Comparison of ENCODE assay signal across 8 cellular contexts in genomic region chr7:130912910-130913720, GRCh38.
A peak's percentile ranks its signal among the peaks of the same experiment; 100 is the strongest.
DNase-seq lines count a peak whose midpoint lies in the region; ATAC-seq and TF ChIP-seq lines count a peak whose summit lies in the region.

No MANE protein-coding gene starts in this region.

- TF ChIP-seq EP300 in gastroesophageal sphincter (IDR thresholded peaks at IDR 0.05): no peak

- DNase-seq in AG04449 (ENCODE audit: low read depth, low spot score) (peak; percentile 93), RPMI7951 (ENCODE audit: low read depth) (peak; percentile 99), sciatic nerve (ENCODE audit: low spot score) (no peak), middle frontal gyrus (ENCODE audit: extremely low spot score, low spot score) (no peak)
- peak; percentile 67 for DNase-seq in activated effector memory CD4-positive, alpha-beta T cell treated with Interleukin-2 at 50 U/mL for 16 hours

- no peaks in the 10 kb centered on the region for H3K9me3 ChIP-seq in gastroesophageal sphincter

- intact Hi-C loops in sciatic nerve (cut with DNase I): no loop called here

- peak overlapping the region; percentile 86 for H3K4me3 ChIP-seq in AG04449 (ENCODE audit: low read depth, low read length)
- H3K4me3 ChIP-seq in gastroesophageal sphincter: peak overlapping the region; percentile 30 to 41

- WGBS in gastroesophageal sphincter (ENCODE audit: low coverage in 1 of 2), 2 donors: 3 to 7% methylated on average over 13 to 17 of the region's 17 CpGs

- H3K27ac ChIP-seq in gastroesophageal sphincter: peak overlapping the region; percentile 69 to 89 (median 81)

- H3K36me3 ChIP-seq in gastroesophageal sphincter: peaks cover 0 to 25% of the 10 kb centered on the region in 2 donors

- POLR2A ChIA-PET in AG04449 (lab: Yijun Ruan, JAX): interaction anchor here (0.5 to 5.9 kb wide), 19 partner anchors 9 to 1366 kb away, joined by 3 to 58 read pairs (median 4); no protein-coding TSS in a partner anchor

- peak; percentile 87 for ATAC-seq in GM19025 (IDR thresholded peaks at IDR 0.05; ENCODE audit: low read depth, unreplicated experiment)
- peak; percentile 93 for ATAC-seq in HG03175 (IDR thresholded peaks at IDR 0.05; ENCODE audit: unreplicated experiment)
- ATAC-seq in gastroesophageal sphincter: peak; percentile 83
- ATAC-seq in sciatic nerve: peak; percentile 82

- H3K4me1 ChIP-seq in gastroesophageal sphincter: peaks cover 44 to 90% (median 44%) of the 10 kb centered on the region in 3 donors

- CTCF ChIA-PET in AG04449 (lab: Yijun Ruan, JAX): interaction anchor here (0.9 to 2.7 kb wide), 4 partner anchors 17 to 127 kb away, joined by 4 to 16 read pairs (median 4); no protein-coding TSS in a partner anchor

- TF ChIP-seq CTCF in AG04449 (IDR thresholded peaks at IDR 0.05; ENCODE audit: insufficient read depth, low read length, missing control alignments) (no peak), gastroesophageal sphincter (IDR thresholded peaks at IDR 0.05) (no peak)

- peak in 1 of 2 donors; percentile 8 for TF ChIP-seq POLR2A in gastroesophageal sphincter (IDR thresholded peaks at IDR 0.05)

- H3K27me3 ChIP-seq in gastroesophageal sphincter: no peaks in the 10 kb centered on the region

Comparison
In these comparisons a context has a peak if more than half of its experiments do, and no peak if none do; other contexts are left out.
1. DNase-seq: peak in AG04449 (single experiment), RPMI7951 (single experiment) and activated effector memory CD4-positive, alpha-beta T cell treated with Interleukin-2 at 50 U/mL for 16 hours (single experiment); none in sciatic nerve (single experiment) and middle frontal gyrus (single experiment).
2. Peak in every context shown above with its lines, with median percentiles within 50 percentile points of each other: ATAC-seq.